In the genomic region with DNA sequence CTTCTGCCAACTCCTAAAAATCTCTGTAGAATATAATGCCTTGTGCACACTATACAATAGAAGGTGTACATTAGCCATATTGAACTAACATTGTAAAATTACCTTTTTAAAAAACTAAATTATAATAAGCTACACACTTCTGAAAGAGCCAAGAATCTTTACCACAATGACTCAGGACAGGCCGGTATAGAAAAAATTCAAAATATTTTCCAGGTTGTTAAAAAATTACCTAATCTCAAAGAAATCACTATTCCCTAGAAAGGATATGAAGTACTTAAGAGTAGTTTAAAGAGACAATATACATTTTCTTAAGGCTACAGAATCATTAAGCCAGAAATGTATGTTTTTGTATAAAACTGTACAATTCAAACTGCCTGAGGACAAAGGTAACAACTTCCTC, we compare ENCODE assay signal across 16 cellular contexts. TPM values are rescaled to one million over a fixed set of nuclear protein-coding genes. Genes with fewer than 3 reads are reported as not detected.
"Had no signal": no experiment of that assay in that cellular context is flagged by ENCODE, and none has a peak within 500 bp of the region (broad histone marks: within the 10 kb centered on the region; RNA-seq: fewer than 3 reads in every experiment).

No MANE protein-coding gene starts in this region.

- H3K36me3 ChIP-seq: prostate gland had no signal

- H3K27me3 ChIP-seq: right lobe of liver had no signal

- H3K9me3 Mint-ChIP-seq: activated naive CD4-positive, alpha-beta T cell treated with anti-CD3 and anti-CD28 coated beads for 36 hours; central memory CD8-positive, alpha-beta T cell; natural killer cell; stimulated activated naive B cell treated with anti-CD40 and anti-IgM and Interleukin-4, amounts not matched to agents 10 μg/mL and 1 μg/mL and 100 μg/mL, for 72 hours had no signal

- H3K27ac Mint-ChIP-seq: activated CD4-positive, alpha-beta T cell treated with anti-CD3 and anti-CD28 coated beads for 36 hours; activated CD8-positive, alpha-beta T cell treated with anti-CD3 and anti-CD28 coated beads, Interleukin-2, amount 10 ng/mL, durations not matched to agents 7 days and 5 days; activated naive CD4-positive, alpha-beta T cell treated with anti-CD3 and anti-CD28 coated beads for 36 hours; natural killer cell; stimulated activated naive B cell treated with anti-CD40 and anti-IgM and Interleukin-4, amounts not matched to agents 10 μg/mL and 1 μg/mL and 100 μg/mL, for 72 hours had no signal

- H3K9me3 ChIP-seq: prostate gland, right lobe of liver had no signal

- H3K4me1 Mint-ChIP-seq: activated CD4-positive, alpha-beta T cell treated with anti-CD3 and anti-CD28 coated beads for 36 hours; central memory CD8-positive, alpha-beta T cell; natural killer cell; stimulated activated naive B cell treated with anti-CD40 and anti-IgM and Interleukin-4, amounts not matched to agents 10 μg/mL and 1 μg/mL and 100 μg/mL, for 72 hours had no signal

- H3K36me3 Mint-ChIP-seq: natural killer cell; stimulated activated naive B cell treated with anti-CD40 and anti-IgM and Interleukin-4, amounts not matched to agents 10 μg/mL and 1 μg/mL and 100 μg/mL, for 72 hours had no signal

- ATAC-seq: activated CD4-positive, alpha-beta T cell treated with anti-CD3 and anti-CD28 coated beads for 36 hours; activated CD8-positive, alpha-beta T cell treated with anti-CD3 and anti-CD28 coated beads, Interleukin-2, amount 10 ng/mL, durations not matched to agents 7 days and 5 days; natural killer cell; right lobe of liver; stimulated activated naive B cell treated with anti-CD40 and anti-IgM and Interleukin-4, amounts not matched to agents 10 μg/mL and 1 μg/mL and 100 μg/mL, for 72 hours had no signal

- DNase-seq: activated CD4-positive, alpha-beta T cell treated with anti-CD3 and anti-CD28 coated beads for 36 hours; activated CD8-positive, alpha-beta T cell treated with anti-CD3 and anti-CD28 coated beads, Interleukin-2, amount 10 ng/mL, durations not matched to agents 7 days and 5 days; activated naive CD4-positive, alpha-beta T cell treated with anti-CD3 and anti-CD28 coated beads for 36 hours; dermis blood vessel endothelial cell; erythroblast; hypothalamus; natural killer cell; nucleus accumbens; right lobe of liver; stimulated activated CD4-positive, alpha-beta T cell treated with anti-CD3 and anti-CD28 coated beads, Interleukin-2, amount 100 ng/mL, for 24 hours; stimulated activated naive B cell treated with anti-CD40 and anti-IgM and Interleukin-4, amounts not matched to agents 10 μg/mL and 1 μg/mL and 100 μg/mL, for 72 hours; substantia nigra; T-helper 1 cell had no signal

- H3K4me1 ChIP-seq: prostate gland had no signal

- H3K4me3 Mint-ChIP-seq: activated CD4-positive, alpha-beta T cell treated with anti-CD3 and anti-CD28 coated beads for 36 hours; activated CD8-positive, alpha-beta T cell treated with anti-CD3 and anti-CD28 coated beads, Interleukin-2, amount 10 ng/mL, durations not matched to agents 7 days and 5 days; activated naive CD4-positive, alpha-beta T cell treated with anti-CD3 and anti-CD28 coated beads for 36 hours; central memory CD8-positive, alpha-beta T cell; natural killer cell; stimulated activated naive B cell treated with anti-CD40 and anti-IgM and Interleukin-4, amounts not matched to agents 10 μg/mL and 1 μg/mL and 100 μg/mL, for 72 hours had no signal

- H3K4me3 ChIP-seq: prostate gland, right lobe of liver had no signal

- H3K27ac ChIP-seq: prostate gland, right lobe of liver, VCaP had no signal

RNA-seq across cellular contexts. Expression of gene TJP1, which starts 48.5 kb away (rescaled TPM):
- total RNA-seq: activated CD8-positive, alpha-beta T cell treated with anti-CD3 and anti-CD28 coated beads, Interleukin-2, amount 10 ng/mL, durations not matched to agents 7 days and 5 days; activated naive CD4-positive, alpha-beta T cell treated with anti-CD3 and anti-CD28 coated beads for 36 hours; natural killer cell had no signal
